In genomic region chrX:148069759-148070503, GRCh38 we compare ENCODE assay signal across 16 cellular contexts.
DNase-seq lines count a peak whose midpoint lies in the region; ATAC-seq and TF ChIP-seq lines count a peak whose summit lies in the region.
"Had no signal": no experiment of that assay in that cellular context is flagged by ENCODE, and none has a peak within 500 bp of the region (broad histone marks: within the 10 kb centered on the region; RNA-seq: fewer than 3 reads in every experiment).

No MANE protein-coding gene starts in this region.

- CTCF ChIA-PET in activated CD4-positive, alpha-beta memory T cell treated with anti-CD3 and anti-CD28 coated beads for 36 hours (lab: Charles Lee), result interaction anchor here (1.2 kb wide), 1 partner anchor 1216 kb away, joined by 3 read pairs; no protein-coding TSS in a partner anchor

- DNase-seq in NOMO-1 (lab: John Stamatoyannopoulos, UW; ENCODE audit: unreplicated experiment in 2 of 2), result peak; percentile 6 to 69
- no peak for DNase-seq in caudate nucleus (lab: John Stamatoyannopoulos, UW)
- no peak for DNase-seq in activated CD4-positive, alpha-beta memory T cell treated with anti-CD3 and anti-CD28 coated beads for 36 hours
- DNase-seq in testis, result no peak
- DNase-seq: activated CD4-positive, alpha-beta memory T cell treated with anti-CD3 and anti-CD28 coated beads, Interleukin-2, amount 10 ng/mL, durations not matched to agents 7 days and 5 days; activated naive CD8-positive, alpha-beta T cell treated with anti-CD3 and anti-CD28 coated beads for 36 hours; cortex of kidney; H9; NCI-H69 had no signal

- H3K4me3 Mint-ChIP-seq in activated CD4-positive, alpha-beta memory T cell treated with anti-CD3 and anti-CD28 coated beads for 36 hours, result no peak overlapping the region
- H3K4me3 Mint-ChIP-seq: activated CD4-positive, alpha-beta memory T cell treated with anti-CD3 and anti-CD28 coated beads, Interleukin-2, amount 10 ng/mL, durations not matched to agents 7 days and 5 days; activated naive CD8-positive, alpha-beta T cell treated with anti-CD3 and anti-CD28 coated beads for 36 hours; H9; stimulated activated naive CD8-positive, alpha-beta T cell treated with anti-CD3 and anti-CD28 coated beads, Interleukin-15, Interleukin-2, amounts not matched to agents 100 ng/mL and 50 ng/mL, for 24 hours had no signal

- no peaks in the 10 kb centered on the region for H3K9me3 ChIP-seq in testis
- H3K9me3 ChIP-seq: neutrophil had no signal

- H3K36me3 ChIP-seq in testis (ENCODE audit: low read depth, missing control alignments), result no peaks in the 10 kb centered on the region
- H3K36me3 ChIP-seq: neutrophil had no signal

- H3K9me3 Mint-ChIP-seq in activated CD4-positive, alpha-beta memory T cell treated with anti-CD3 and anti-CD28 coated beads for 36 hours, result peaks cover 3% of the 10 kb centered on the region
- H3K9me3 Mint-ChIP-seq: activated CD4-positive, alpha-beta memory T cell treated with anti-CD3 and anti-CD28 coated beads, Interleukin-2, amount 10 ng/mL, durations not matched to agents 7 days and 5 days had no signal

- TF ChIP-seq CTCF in testis (IDR thresholded peaks at IDR 0.05), result no peak

- H3K4me1 Mint-ChIP-seq in activated CD4-positive, alpha-beta memory T cell treated with anti-CD3 and anti-CD28 coated beads for 36 hours (ENCODE audit: low read depth), result no peaks in the 10 kb centered on the region
- H3K4me1 Mint-ChIP-seq: activated CD4-positive, alpha-beta memory T cell treated with anti-CD3 and anti-CD28 coated beads, Interleukin-2, amount 10 ng/mL, durations not matched to agents 7 days and 5 days; activated naive CD8-positive, alpha-beta T cell treated with anti-CD3 and anti-CD28 coated beads for 36 hours; H9 had no signal

- intact Hi-C loops in activated CD4-positive, alpha-beta memory T cell treated with anti-CD3 and anti-CD28 coated beads for 36 hours (cut with micrococcal nuclease), result no loop called here
- intact Hi-C loops in testis (cut with DNase I; ENCODE audit: low total_unique reads), result no loop called here

- no peaks in the 10 kb centered on the region for H3K27me3 ChIP-seq in testis
- H3K27me3 ChIP-seq: neutrophil had no signal

- WGBS in testis, 2 donors, result 82 to 86% methylated on average over 6 of the region's 6 CpGs

- H3K36me3 Mint-ChIP-seq in activated CD4-positive, alpha-beta memory T cell treated with anti-CD3 and anti-CD28 coated beads for 36 hours, result no peaks in the 10 kb centered on the region

- no peak overlapping the region for H3K4me3 ChIP-seq in testis

- no peak overlapping the region for H3K27ac Mint-ChIP-seq in activated CD4-positive, alpha-beta memory T cell treated with anti-CD3 and anti-CD28 coated beads for 36 hours
- H3K27ac Mint-ChIP-seq: activated CD4-positive, alpha-beta memory T cell treated with anti-CD3 and anti-CD28 coated beads, Interleukin-2, amount 10 ng/mL, durations not matched to agents 7 days and 5 days; activated naive CD8-positive, alpha-beta T cell treated with anti-CD3 and anti-CD28 coated beads for 36 hours; H9; stimulated activated naive CD8-positive, alpha-beta T cell treated with anti-CD3 and anti-CD28 coated beads, Interleukin-15, Interleukin-2, amounts not matched to agents 100 ng/mL and 50 ng/mL, for 24 hours had no signal

- H3K27ac ChIP-seq in caudate nucleus (ENCODE audit: low read depth, low read length) (no peak overlapping the region), testis (no peak overlapping the region)
- H3K27ac ChIP-seq: KMS-11, neutrophil had no signal

- ATAC-seq in GM18508 (IDR thresholded peaks at IDR 0.05; ENCODE audit: insufficient read depth, unreplicated experiment), result peak; percentile 88
- ATAC-seq in GM21447 (IDR thresholded peaks at IDR 0.05; ENCODE audit: unreplicated experiment), result peak; percentile 98
- peak; percentile 83 for ATAC-seq in HG03064 (IDR thresholded peaks at IDR 0.05; ENCODE audit: low read depth, unreplicated experiment)
- no peak for ATAC-seq in GM18873 (IDR thresholded peaks at IDR 0.05; ENCODE audit: low FRiP score, unreplicated experiment)

- TF ChIP-seq POLR2A in testis (IDR thresholded peaks at IDR 0.05), result no peak

- no peaks in the 10 kb centered on the region for H3K4me1 ChIP-seq in testis

- H3K27me3 Mint-ChIP-seq in activated CD4-positive, alpha-beta memory T cell treated with anti-CD3 and anti-CD28 coated beads for 36 hours, result no peaks in the 10 kb centered on the region
- H3K27me3 Mint-ChIP-seq: activated CD4-positive, alpha-beta memory T cell treated with anti-CD3 and anti-CD28 coated beads, Interleukin-2, amount 10 ng/mL, durations not matched to agents 7 days and 5 days; activated naive CD8-positive, alpha-beta T cell treated with anti-CD3 and anti-CD28 coated beads for 36 hours; stimulated activated naive CD8-positive, alpha-beta T cell treated with anti-CD3 and anti-CD28 coated beads, Interleukin-15, Interleukin-2, amounts not matched to agents 100 ng/mL and 50 ng/mL, for 24 hours had no signal

- POLR2A ChIA-PET in activated CD4-positive, alpha-beta memory T cell treated with anti-CD3 and anti-CD28 coated beads for 36 hours (lab: Charles Lee), result no interaction called here

Comparison
In these comparisons a context has a peak if more than half of its experiments do, and no peak if none do; other contexts are left out.
1. DNase-seq: peak in NOMO-1 (2 of 2); none in caudate nucleus (0 of 61), activated CD4-positive, alpha-beta memory T cell treated with anti-CD3 and anti-CD28 coated beads for 36 hours (single experiment) and testis (single experiment).